ENCODE assay signal across 1 cellular context in the genomic region with DNA sequence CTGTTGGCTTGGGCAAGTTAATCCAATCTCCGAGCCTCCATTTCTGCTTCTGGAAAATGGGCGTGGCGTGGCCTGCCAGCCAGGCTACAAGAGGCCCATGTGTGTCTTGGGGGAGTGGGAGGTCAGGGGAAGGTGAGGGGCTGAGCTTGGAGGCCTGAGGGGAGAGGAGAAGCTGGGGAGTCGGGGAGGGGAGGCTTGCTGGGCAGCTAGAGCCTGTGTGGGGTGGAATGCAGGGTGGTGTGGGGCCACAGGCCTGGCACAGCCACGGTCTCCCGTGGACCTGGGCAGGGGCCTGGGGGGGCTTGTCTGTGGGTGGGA.
A peak's percentile ranks its signal among the peaks of the same experiment; 100 is the strongest.
TF ChIP-seq lines count a peak whose summit lies in the region.

No MANE protein-coding gene starts in this region.

TF ChIP-seq in K562, 482 proteins besides CTCF, POLR2A, EP300 and RAD21:
- 0 out of 2 replicates have a peak, but pooled peaks have one; percentile 35 for TF ChIP-seq RBFOX2 (IDR thresholded peaks at IDR 0.05; ENCODE audit: low read depth, low read length)
- TF ChIP-seq, protein P1, sequence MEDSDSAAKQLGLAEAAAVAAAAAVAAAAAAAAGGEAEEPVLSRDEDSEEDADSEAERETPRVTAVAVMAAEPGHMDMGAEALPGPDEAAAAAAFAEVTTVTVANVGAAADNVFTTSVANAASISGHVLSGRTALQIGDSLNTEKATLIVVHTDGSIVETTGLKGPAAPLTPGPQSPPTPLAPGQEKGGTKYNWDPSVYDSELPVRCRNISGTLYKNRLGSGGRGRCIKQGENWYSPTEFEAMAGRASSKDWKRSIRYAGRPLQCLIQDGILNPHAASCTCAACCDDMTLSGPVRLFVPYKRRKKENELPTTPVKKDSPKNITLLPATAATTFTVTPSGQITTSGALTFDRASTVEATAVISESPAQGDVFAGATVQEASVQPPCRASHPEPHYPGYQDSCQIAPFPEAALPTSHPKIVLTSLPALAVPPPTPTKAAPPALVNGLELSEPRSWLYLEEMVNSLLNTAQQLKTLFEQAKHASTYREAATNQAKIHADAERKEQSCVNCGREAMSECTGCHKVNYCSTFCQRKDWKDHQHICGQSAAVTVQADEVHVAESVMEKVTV (CRISPR knock-in tag; IDR thresholded peaks at IDR 0.05): no peak
TF ChIP-seq in K562: peak in this region for 1.
